ENCODE assay signal across 1 cellular context in the genomic region with DNA sequence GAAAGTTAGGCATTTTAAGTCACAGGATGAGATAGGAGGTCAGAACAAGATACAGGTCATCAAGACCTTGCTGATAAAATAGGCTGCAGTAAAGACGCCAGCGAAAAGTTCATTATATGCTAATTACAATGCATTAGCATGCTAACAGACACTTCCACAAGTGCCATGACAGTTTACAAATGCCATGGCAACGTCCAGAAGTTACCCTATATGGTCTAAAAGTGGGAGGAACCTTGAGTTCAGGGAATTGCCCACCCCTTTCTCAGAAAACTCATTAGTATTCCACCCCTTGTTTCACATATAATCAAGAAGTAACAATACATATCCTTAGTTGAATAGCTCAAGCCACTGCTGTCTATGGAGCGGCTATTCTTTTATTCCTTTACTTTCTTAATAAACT.
TF ChIP-seq lines count a peak whose summit lies in the region.

No MANE protein-coding gene starts in this region.

TF ChIP-seq in K562, 482 proteins besides CTCF, POLR2A, EP300 and RAD21 (continued from another document):
- no peak for TF ChIP-seq ELF2 (CRISPR knock-in tag; IDR thresholded peaks at IDR 0.05)
- TF ChIP-seq ZNF232 (CRISPR knock-in tag; IDR thresholded peaks at IDR 0.05), result no peak
- no peak for TF ChIP-seq MCM7 (IDR thresholded peaks at IDR 0.05)
- no peak for TF ChIP-seq POU5F1 (IDR thresholded peaks at IDR 0.05; ENCODE audit: borderline replicate concordance, low read depth, low read length, partially characterized antibody)
- TF ChIP-seq YBX1 (IDR thresholded peaks at IDR 0.05), result no peak
- no peak for TF ChIP-seq RFX5 (IDR thresholded peaks at IDR 0.05; ENCODE audit: low read depth, low read length)
- no peak for TF ChIP-seq SLC30A9 (CRISPR knock-in tag; IDR thresholded peaks at IDR 0.05)
- no peak for TF ChIP-seq ZNF696 (CRISPR knock-in tag; conservative IDR thresholded peaks at IDR 0.05)
- TF ChIP-seq, protein P1, sequence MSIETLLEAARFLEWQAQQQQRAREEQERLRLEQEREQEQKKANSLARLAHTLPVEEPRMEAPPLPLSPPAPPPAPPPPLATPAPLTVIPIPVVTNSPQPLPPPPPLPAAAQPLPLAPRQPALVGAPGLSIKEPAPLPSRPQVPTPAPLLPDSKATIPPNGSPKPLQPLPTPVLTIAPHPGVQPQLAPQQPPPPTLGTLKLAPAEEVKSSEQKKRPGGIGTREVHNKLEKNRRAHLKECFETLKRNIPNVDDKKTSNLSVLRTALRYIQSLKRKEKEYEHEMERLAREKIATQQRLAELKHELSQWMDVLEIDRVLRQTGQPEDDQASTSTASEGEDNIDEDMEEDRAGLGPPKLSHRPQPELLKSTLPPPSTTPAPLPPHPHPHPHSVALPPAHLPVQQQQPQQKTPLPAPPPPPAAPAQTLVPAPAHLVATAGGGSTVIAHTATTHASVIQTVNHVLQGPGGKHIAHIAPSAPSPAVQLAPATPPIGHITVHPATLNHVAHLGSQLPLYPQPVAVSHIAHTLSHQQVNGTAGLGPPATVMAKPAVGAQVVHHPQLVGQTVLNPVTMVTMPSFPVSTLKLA (conservative IDR thresholded peaks at IDR 0.05), result 0 out of 4 replicates have a peak, but pooled peaks of 1 of the 2 experiments have one; percentile 27
- TF ChIP-seq, protein P2, sequence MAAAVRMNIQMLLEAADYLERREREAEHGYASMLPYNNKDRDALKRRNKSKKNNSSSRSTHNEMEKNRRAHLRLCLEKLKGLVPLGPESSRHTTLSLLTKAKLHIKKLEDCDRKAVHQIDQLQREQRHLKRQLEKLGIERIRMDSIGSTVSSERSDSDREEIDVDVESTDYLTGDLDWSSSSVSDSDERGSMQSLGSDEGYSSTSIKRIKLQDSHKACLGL (CRISPR knock-in tag; IDR thresholded peaks at IDR 0.05; ENCODE audit: borderline replicate concordance, poor library complexity, severe bottlenecking), result no peak
- TF ChIP-seq, protein P3, sequence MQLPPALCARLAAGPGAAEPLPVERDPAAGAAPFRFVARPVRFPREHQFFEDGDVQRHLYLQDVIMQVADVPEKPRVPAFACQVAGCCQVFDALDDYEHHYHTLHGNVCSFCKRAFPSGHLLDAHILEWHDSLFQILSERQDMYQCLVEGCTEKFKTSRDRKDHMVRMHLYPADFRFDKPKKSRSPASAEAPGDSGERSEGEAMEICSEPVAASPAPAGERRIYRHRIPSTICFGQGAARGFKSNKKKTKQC (CRISPR knock-in tag; IDR thresholded peaks at IDR 0.05), result no peak
- 0 out of 2 replicates have a peak, but pooled peaks have one; percentile 23 for TF ChIP-seq ETV1 (tag; conservative IDR thresholded peaks at IDR 0.05; ENCODE audit: low read depth)
- TF ChIP-seq ZNF445 (CRISPR knock-in tag; IDR thresholded peaks at IDR 0.05; ENCODE audit: low read depth), result no peak
- no peak for TF ChIP-seq ARHGAP35 (IDR thresholded peaks at IDR 0.05; ENCODE audit: partially characterized antibody)
- TF ChIP-seq PURB (CRISPR knock-in tag; IDR thresholded peaks at IDR 0.05; ENCODE audit: low read depth), result no peak
- no peak for TF ChIP-seq POLR2AphosphoS2 (IDR thresholded peaks at IDR 0.05; ENCODE audit: low read length)
- TF ChIP-seq, protein P4, sequence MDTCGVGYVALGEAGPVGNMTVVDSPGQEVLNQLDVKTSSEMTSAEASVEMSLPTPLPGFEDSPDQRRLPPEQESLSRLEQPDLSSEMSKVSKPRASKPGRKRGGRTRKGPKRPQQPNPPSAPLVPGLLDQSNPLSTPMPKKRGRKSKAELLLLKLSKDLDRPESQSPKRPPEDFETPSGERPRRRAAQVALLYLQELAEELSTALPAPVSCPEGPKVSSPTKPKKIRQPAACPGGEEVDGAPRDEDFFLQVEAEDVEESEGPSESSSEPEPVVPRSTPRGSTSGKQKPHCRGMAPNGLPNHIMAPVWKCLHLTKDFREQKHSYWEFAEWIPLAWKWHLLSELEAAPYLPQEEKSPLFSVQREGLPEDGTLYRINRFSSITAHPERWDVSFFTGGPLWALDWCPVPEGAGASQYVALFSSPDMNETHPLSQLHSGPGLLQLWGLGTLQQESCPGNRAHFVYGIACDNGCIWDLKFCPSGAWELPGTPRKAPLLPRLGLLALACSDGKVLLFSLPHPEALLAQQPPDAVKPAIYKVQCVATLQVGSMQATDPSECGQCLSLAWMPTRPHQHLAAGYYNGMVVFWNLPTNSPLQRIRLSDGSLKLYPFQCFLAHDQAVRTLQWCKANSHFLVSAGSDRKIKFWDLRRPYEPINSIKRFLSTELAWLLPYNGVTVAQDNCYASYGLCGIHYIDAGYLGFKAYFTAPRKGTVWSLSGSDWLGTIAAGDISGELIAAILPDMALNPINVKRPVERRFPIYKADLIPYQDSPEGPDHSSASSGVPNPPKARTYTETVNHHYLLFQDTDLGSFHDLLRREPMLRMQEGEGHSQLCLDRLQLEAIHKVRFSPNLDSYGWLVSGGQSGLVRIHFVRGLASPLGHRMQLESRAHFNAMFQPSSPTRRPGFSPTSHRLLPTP (IDR thresholded peaks at IDR 0.05; ENCODE audit: borderline replicate concordance, extremely low read depth, insufficient read length), result no peak
- TF ChIP-seq, protein P5, sequence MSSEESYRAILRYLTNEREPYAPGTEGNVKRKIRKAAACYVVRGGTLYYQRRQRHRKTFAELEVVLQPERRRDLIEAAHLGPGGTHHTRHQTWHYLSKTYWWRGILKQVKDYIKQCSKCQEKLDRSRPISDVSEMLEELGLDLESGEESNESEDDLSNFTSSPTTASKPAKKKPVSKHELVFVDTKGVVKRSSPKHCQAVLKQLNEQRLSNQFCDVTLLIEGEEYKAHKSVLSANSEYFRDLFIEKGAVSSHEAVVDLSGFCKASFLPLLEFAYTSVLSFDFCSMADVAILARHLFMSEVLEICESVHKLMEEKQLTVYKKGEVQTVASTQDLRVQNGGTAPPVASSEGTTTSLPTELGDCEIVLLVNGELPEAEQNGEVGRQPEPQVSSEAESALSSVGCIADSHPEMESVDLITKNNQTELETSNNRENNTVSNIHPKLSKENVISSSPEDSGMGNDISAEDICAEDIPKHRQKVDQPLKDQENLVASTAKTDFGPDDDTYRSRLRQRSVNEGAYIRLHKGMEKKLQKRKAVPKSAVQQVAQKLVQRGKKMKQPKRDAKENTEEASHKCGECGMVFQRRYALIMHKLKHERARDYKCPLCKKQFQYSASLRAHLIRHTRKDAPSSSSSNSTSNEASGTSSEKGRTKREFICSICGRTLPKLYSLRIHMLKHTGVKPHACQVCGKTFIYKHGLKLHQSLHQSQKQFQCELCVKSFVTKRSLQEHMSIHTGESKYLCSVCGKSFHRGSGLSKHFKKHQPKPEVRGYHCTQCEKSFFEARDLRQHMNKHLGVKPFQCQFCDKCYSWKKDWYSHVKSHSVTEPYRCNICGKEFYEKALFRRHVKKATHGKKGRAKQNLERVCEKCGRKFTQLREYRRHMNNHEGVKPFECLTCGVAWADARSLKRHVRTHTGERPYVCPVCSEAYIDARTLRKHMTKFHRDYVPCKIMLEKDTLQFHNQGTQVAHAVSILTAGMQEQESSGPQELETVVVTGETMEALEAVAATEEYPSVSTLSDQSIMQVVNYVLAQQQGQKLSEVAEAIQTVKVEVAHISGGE (CRISPR knock-in tag; IDR thresholded peaks at IDR 0.05), result no peak
- TF ChIP-seq TAL1 (IDR thresholded peaks at IDR 0.05), result no peak
- TF ChIP-seq STAG1 (CRISPR knock-in tag; IDR thresholded peaks at IDR 0.05; ENCODE audit: borderline replicate concordance), result no peak
- TF ChIP-seq JUND (IDR thresholded peaks at IDR 0.05; ENCODE audit: borderline replicate concordance, low read depth, low read length), result no peak
- TF ChIP-seq JUND (tag; IDR thresholded peaks at IDR 0.05; ENCODE audit: borderline replicate concordance, low read depth, low read length), result no peak
- no peak for TF ChIP-seq HDAC3 (IDR thresholded peaks at IDR 0.05; ENCODE audit: borderline replicate concordance, partially characterized antibody)
- TF ChIP-seq, protein P6, sequence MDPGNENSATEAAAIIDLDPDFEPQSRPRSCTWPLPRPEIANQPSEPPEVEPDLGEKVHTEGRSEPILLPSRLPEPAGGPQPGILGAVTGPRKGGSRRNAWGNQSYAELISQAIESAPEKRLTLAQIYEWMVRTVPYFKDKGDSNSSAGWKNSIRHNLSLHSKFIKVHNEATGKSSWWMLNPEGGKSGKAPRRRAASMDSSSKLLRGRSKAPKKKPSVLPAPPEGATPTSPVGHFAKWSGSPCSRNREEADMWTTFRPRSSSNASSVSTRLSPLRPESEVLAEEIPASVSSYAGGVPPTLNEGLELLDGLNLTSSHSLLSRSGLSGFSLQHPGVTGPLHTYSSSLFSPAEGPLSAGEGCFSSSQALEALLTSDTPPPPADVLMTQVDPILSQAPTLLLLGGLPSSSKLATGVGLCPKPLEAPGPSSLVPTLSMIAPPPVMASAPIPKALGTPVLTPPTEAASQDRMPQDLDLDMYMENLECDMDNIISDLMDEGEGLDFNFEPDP (CRISPR knock-in tag; IDR thresholded peaks at IDR 0.05), result no peak
- TF ChIP-seq CSDE1 (IDR thresholded peaks at IDR 0.05), result peak in 1 of 2 experiments; percentile 65; a peak in 1 of 4 replicates
- TF ChIP-seq CBFB (CRISPR knock-in tag; IDR thresholded peaks at IDR 0.05), result no peak
- peak in 1 of 3 experiments; percentile 23 for TF ChIP-seq YY1 (IDR thresholded peaks at IDR 0.05; ENCODE audit: borderline replicate concordance in 1 of 3, control insufficient read depth in 1 of 3, extremely low read depth in 1 of 3, insufficient read depth in 3 of 3, insufficient read length in 1 of 3, insufficient replicate concordance in 2 of 3, low read depth in 1 of 3, low read length in 2 of 3)
- TF ChIP-seq, protein P7, sequence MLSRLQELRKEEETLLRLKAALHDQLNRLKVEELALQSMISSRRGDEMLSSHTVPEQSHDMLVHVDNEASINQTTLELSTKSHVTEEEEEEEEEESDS (CRISPR knock-in tag; IDR thresholded peaks at IDR 0.05), result no peak
- TF ChIP-seq ADNP (tag; IDR thresholded peaks at IDR 0.05), result no peak
- TF ChIP-seq ZNF830 (CRISPR knock-in tag; IDR thresholded peaks at IDR 0.05), result no peak
- TF ChIP-seq, protein P8, sequence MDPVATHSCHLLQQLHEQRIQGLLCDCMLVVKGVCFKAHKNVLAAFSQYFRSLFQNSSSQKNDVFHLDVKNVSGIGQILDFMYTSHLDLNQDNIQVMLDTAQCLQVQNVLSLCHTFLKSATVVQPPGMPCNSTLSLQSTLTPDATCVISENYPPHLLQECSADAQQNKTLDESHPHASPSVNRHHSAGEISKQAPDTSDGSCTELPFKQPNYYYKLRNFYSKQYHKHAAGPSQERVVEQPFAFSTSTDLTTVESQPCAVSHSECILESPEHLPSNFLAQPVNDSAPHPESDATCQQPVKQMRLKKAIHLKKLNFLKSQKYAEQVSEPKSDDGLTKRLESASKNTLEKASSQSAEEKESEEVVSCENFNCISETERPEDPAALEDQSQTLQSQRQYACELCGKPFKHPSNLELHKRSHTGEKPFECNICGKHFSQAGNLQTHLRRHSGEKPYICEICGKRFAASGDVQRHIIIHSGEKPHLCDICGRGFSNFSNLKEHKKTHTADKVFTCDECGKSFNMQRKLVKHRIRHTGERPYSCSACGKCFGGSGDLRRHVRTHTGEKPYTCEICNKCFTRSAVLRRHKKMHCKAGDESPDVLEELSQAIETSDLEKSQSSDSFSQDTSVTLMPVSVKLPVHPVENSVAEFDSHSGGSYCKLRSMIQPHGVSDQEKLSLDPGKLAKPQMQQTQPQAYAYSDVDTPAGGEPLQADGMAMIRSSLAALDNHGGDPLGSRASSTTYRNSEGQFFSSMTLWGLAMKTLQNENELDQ (CRISPR knock-in tag; IDR thresholded peaks at IDR 0.05; ENCODE audit: borderline replicate concordance), result no peak
- TF ChIP-seq MXI1 (IDR thresholded peaks at IDR 0.05; ENCODE audit: low read depth, low read length), result peak; percentile 84
- TF ChIP-seq FOXK2 (conservative IDR thresholded peaks at IDR 0.05 in 1 of 2, IDR thresholded peaks at IDR 0.05 in 1 of 2; ENCODE audit: low read depth in 2 of 2), result peak in 1 of 2 experiments; percentile 54; a peak in 2 of 4 replicates
- TF ChIP-seq CTBP1 (IDR thresholded peaks at IDR 0.05; ENCODE audit: borderline replicate concordance), result no peak
- no peak for TF ChIP-seq ZNF507 (tag; conservative IDR thresholded peaks at IDR 0.05)
- no peak for TF ChIP-seq SRSF1 (IDR thresholded peaks at IDR 0.05; ENCODE audit: low read depth, low read length)
- no peak for TF ChIP-seq ATF1 (CRISPR knock-in tag; IDR thresholded peaks at IDR 0.05)
- peak; percentile 20; the same call in 1 of the 2 replicates for TF ChIP-seq ATF1 (tag; IDR thresholded peaks at IDR 0.05)
- TF ChIP-seq MEIS2 (IDR thresholded peaks at IDR 0.05; ENCODE audit: partially characterized antibody), result peak; percentile 18
- TF ChIP-seq SRF (CRISPR knock-in tag; IDR thresholded peaks at IDR 0.05), result peak; percentile 88 to 98
- no peak for TF ChIP-seq MAZ (CRISPR knock-in tag; conservative IDR thresholded peaks at IDR 0.05 in 1 of 2, IDR thresholded peaks at IDR 0.05 in 1 of 2)
- TF ChIP-seq STAT5A (IDR thresholded peaks at IDR 0.05; ENCODE audit: borderline replicate concordance, low read length), result peak; percentile 98
- TF ChIP-seq, protein P9, sequence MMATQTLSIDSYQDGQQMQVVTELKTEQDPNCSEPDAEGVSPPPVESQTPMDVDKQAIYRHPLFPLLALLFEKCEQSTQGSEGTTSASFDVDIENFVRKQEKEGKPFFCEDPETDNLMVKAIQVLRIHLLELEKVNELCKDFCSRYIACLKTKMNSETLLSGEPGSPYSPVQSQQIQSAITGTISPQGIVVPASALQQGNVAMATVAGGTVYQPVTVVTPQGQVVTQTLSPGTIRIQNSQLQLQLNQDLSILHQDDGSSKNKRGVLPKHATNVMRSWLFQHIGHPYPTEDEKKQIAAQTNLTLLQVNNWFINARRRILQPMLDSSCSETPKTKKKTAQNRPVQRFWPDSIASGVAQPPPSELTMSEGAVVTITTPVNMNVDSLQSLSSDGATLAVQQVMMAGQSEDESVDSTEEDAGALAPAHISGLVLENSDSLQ (IDR thresholded peaks at IDR 0.05), result peak; percentile 81
- peak; percentile 77; the same call in 1 of the 2 replicates for TF ChIP-seq SOX6 (IDR thresholded peaks at IDR 0.05)
- TF ChIP-seq, protein P10, sequence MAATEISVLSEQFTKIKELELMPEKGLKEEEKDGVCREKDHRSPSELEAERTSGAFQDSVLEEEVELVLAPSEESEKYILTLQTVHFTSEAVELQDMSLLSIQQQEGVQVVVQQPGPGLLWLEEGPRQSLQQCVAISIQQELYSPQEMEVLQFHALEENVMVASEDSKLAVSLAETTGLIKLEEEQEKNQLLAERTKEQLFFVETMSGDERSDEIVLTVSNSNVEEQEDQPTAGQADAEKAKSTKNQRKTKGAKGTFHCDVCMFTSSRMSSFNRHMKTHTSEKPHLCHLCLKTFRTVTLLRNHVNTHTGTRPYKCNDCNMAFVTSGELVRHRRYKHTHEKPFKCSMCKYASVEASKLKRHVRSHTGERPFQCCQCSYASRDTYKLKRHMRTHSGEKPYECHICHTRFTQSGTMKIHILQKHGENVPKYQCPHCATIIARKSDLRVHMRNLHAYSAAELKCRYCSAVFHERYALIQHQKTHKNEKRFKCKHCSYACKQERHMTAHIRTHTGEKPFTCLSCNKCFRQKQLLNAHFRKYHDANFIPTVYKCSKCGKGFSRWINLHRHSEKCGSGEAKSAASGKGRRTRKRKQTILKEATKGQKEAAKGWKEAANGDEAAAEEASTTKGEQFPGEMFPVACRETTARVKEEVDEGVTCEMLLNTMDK (IDR thresholded peaks at IDR 0.05; ENCODE audit: borderline replicate concordance, insufficient read depth, low read depth, low read length, poor library complexity, severe bottlenecking), result no peak
- TF ChIP-seq RFX1 (IDR thresholded peaks at IDR 0.05), result peak; percentile 94
- no peak for TF ChIP-seq ELF1 (tag; IDR thresholded peaks at IDR 0.05)
- no peak for TF ChIP-seq ZNF778 (CRISPR knock-in tag; IDR thresholded peaks at IDR 0.05)
- no peak for TF ChIP-seq HNRNPUL1 (IDR thresholded peaks at IDR 0.05; ENCODE audit: low read length)
